1 cellular context compared by ENCODE assay signal in the genomic region with DNA sequence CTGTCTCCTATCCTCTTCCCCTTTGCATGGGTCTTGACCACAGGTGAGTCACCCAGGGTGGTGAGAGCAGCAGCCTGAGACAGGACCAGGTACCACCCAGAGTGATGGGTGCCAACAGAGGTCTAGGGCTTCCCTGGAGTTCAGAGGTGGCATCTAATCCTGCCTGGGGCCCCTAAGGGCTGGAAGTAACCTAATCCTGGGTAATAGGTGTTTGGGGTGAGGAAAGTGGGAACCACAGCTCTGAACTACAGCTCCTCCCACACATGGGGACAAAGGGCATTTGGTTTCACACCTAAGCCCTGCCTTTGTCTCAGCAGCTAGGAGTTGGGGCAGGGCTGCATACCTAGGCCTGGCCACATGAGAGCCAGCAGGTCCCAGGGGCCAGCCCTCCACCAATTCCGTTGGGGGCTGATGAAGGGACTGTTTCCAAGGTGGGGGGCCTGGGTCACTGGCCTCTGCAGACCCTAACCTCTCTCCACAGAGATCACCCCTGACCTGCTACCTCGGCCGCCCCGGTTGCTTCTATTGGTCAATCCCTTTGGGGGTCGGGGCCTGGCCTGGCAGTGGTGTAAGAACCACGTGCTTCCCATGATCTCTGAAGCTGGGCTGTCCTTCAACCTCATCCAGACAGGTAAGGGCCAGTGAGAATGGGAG.
TF ChIP-seq lines count a peak whose summit lies in the region.

No MANE protein-coding gene starts in this region.

TF ChIP-seq in HepG2, 621 proteins besides CTCF, POLR2A, EP300 and RAD21 (continued from another document and continues in another):
- TF ChIP-seq THAP11 (CRISPR knock-in tag; IDR thresholded peaks at IDR 0.05): peak; percentile 26; the same call in 1 of the 2 replicates
- TF ChIP-seq, protein P1, sequence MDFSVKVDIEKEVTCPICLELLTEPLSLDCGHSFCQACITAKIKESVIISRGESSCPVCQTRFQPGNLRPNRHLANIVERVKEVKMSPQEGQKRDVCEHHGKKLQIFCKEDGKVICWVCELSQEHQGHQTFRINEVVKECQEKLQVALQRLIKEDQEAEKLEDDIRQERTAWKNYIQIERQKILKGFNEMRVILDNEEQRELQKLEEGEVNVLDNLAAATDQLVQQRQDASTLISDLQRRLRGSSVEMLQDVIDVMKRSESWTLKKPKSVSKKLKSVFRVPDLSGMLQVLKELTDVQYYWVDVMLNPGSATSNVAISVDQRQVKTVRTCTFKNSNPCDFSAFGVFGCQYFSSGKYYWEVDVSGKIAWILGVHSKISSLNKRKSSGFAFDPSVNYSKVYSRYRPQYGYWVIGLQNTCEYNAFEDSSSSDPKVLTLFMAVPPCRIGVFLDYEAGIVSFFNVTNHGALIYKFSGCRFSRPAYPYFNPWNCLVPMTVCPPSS (IDR thresholded peaks at IDR 0.05): no peak
- TF ChIP-seq, protein P2, sequence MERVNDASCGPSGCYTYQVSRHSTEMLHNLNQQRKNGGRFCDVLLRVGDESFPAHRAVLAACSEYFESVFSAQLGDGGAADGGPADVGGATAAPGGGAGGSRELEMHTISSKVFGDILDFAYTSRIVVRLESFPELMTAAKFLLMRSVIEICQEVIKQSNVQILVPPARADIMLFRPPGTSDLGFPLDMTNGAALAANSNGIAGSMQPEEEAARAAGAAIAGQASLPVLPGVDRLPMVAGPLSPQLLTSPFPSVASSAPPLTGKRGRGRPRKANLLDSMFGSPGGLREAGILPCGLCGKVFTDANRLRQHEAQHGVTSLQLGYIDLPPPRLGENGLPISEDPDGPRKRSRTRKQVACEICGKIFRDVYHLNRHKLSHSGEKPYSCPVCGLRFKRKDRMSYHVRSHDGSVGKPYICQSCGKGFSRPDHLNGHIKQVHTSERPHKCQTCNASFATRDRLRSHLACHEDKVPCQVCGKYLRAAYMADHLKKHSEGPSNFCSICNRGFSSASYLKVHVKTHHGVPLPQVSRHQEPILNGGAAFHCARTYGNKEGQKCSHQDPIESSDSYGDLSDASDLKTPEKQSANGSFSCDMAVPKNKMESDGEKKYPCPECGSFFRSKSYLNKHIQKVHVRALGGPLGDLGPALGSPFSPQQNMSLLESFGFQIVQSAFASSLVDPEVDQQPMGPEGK (CRISPR knock-in tag; IDR thresholded peaks at IDR 0.05): peak; percentile 28; the same call in 1 of the 2 replicates
- TF ChIP-seq SP5 (CRISPR knock-in tag; IDR thresholded peaks at IDR 0.05; ENCODE audit: borderline replicate concordance, low read depth): peak; percentile 63; the same call in 1 of the 2 replicates
- 0 out of 2 replicates have a peak, but pooled peaks have one; percentile 27 for TF ChIP-seq TARDBP (CRISPR knock-in tag; IDR thresholded peaks at IDR 0.05)
- no peak for TF ChIP-seq ZNF777 (CRISPR knock-in tag; IDR thresholded peaks at IDR 0.05)
- TF ChIP-seq NR2C2 (CRISPR knock-in tag; IDR thresholded peaks at IDR 0.05; ENCODE audit: borderline replicate concordance): peak; percentile 52; the same call in 1 of the 2 replicates
- no peak for TF ChIP-seq REL (CRISPR knock-in tag; conservative IDR thresholded peaks at IDR 0.05)
- TF ChIP-seq, protein P3, sequence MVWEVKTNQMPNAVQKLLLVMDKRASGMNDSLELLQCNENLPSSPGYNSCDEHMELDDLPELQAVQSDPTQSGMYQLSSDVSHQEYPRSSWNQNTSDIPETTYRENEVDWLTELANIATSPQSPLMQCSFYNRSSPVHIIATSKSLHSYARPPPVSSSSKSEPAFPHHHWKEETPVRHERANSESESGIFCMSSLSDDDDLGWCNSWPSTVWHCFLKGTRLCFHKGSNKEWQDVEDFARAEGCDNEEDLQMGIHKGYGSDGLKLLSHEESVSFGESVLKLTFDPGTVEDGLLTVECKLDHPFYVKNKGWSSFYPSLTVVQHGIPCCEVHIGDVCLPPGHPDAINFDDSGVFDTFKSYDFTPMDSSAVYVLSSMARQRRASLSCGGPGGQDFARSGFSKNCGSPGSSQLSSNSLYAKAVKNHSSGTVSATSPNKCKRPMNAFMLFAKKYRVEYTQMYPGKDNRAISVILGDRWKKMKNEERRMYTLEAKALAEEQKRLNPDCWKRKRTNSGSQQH (CRISPR knock-in tag; IDR thresholded peaks at IDR 0.05; ENCODE audit: low read depth): no peak
- peak; percentile 80; the same call in 1 of the 2 replicates for TF ChIP-seq RNF2 (conservative IDR thresholded peaks at IDR 0.05; ENCODE audit: low read depth)
- no peak for TF ChIP-seq LCORL (IDR thresholded peaks at IDR 0.05)
- TF ChIP-seq LCORL (CRISPR knock-in tag; IDR thresholded peaks at IDR 0.05): peak; percentile 59; the same call in 1 of the 2 replicates
- TF ChIP-seq HNF4A (CRISPR knock-in tag; IDR thresholded peaks at IDR 0.05): peak; percentile 83
- TF ChIP-seq KDM6A (CRISPR knock-in tag; IDR thresholded peaks at IDR 0.05; ENCODE audit: low read depth): 0 out of 2 replicates have a peak, but pooled peaks have one; percentile 38
- peak; percentile 27; the same call in 1 of the 2 replicates for TF ChIP-seq ZNF788 (CRISPR knock-in tag; IDR thresholded peaks at IDR 0.05; ENCODE audit: borderline replicate concordance)
- TF ChIP-seq ZNF460 (CRISPR knock-in tag; IDR thresholded peaks at IDR 0.05; ENCODE audit: borderline replicate concordance): no peak
- TF ChIP-seq ZNF431 (CRISPR knock-in tag; IDR thresholded peaks at IDR 0.05; ENCODE audit: borderline replicate concordance, low read depth): no peak
- TF ChIP-seq ZZZ3 (CRISPR knock-in tag; IDR thresholded peaks at IDR 0.05; ENCODE audit: borderline replicate concordance): no peak
- TF ChIP-seq NFE2L1 (CRISPR knock-in tag; IDR thresholded peaks at IDR 0.05; ENCODE audit: borderline replicate concordance): peak; percentile 47; the same call in 1 of the 2 replicates
- TF ChIP-seq FOSL2 (CRISPR knock-in tag; IDR thresholded peaks at IDR 0.05): peak; percentile 11; the same call in 1 of the 2 replicates
- TF ChIP-seq, protein P4, sequence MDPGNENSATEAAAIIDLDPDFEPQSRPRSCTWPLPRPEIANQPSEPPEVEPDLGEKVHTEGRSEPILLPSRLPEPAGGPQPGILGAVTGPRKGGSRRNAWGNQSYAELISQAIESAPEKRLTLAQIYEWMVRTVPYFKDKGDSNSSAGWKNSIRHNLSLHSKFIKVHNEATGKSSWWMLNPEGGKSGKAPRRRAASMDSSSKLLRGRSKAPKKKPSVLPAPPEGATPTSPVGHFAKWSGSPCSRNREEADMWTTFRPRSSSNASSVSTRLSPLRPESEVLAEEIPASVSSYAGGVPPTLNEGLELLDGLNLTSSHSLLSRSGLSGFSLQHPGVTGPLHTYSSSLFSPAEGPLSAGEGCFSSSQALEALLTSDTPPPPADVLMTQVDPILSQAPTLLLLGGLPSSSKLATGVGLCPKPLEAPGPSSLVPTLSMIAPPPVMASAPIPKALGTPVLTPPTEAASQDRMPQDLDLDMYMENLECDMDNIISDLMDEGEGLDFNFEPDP (CRISPR knock-in tag; conservative IDR thresholded peaks at IDR 0.05): no peak
- no peak for TF ChIP-seq SMARCC2 (IDR thresholded peaks at IDR 0.05)
- TF ChIP-seq, protein P5, sequence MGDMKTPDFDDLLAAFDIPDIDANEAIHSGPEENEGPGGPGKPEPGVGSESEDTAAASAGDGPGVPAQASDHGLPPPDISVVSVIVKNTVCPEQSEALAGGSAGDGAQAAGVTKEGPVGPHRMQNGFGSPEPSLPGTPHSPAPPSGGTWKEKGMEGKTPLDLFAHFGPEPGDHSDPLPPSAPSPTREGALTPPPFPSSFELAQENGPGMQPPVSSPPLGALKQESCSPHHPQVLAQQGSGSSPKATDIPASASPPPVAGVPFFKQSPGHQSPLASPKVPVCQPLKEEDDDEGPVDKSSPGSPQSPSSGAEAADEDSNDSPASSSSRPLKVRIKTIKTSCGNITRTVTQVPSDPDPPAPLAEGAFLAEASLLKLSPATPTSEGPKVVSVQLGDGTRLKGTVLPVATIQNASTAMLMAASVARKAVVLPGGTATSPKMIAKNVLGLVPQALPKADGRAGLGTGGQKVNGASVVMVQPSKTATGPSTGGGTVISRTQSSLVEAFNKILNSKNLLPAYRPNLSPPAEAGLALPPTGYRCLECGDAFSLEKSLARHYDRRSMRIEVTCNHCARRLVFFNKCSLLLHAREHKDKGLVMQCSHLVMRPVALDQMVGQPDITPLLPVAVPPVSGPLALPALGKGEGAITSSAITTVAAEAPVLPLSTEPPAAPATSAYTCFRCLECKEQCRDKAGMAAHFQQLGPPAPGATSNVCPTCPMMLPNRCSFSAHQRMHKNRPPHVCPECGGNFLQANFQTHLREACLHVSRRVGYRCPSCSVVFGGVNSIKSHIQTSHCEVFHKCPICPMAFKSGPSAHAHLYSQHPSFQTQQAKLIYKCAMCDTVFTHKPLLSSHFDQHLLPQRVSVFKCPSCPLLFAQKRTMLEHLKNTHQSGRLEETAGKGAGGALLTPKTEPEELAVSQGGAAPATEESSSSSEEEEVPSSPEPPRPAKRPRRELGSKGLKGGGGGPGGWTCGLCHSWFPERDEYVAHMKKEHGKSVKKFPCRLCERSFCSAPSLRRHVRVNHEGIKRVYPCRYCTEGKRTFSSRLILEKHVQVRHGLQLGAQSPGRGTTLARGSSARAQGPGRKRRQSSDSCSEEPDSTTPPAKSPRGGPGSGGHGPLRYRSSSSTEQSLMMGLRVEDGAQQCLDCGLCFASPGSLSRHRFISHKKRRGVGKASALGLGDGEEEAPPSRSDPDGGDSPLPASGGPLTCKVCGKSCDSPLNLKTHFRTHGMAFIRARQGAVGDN (CRISPR knock-in tag; IDR thresholded peaks at IDR 0.05): peak; percentile 97
- TF ChIP-seq ZNF546 (CRISPR knock-in tag; conservative IDR thresholded peaks at IDR 0.05): 0 out of 2 replicates have a peak, but pooled peaks have one; percentile 68
- peak; percentile 87 for TF ChIP-seq TBX3 (IDR thresholded peaks at IDR 0.05; ENCODE audit: borderline replicate concordance)
- TF ChIP-seq, protein P6, sequence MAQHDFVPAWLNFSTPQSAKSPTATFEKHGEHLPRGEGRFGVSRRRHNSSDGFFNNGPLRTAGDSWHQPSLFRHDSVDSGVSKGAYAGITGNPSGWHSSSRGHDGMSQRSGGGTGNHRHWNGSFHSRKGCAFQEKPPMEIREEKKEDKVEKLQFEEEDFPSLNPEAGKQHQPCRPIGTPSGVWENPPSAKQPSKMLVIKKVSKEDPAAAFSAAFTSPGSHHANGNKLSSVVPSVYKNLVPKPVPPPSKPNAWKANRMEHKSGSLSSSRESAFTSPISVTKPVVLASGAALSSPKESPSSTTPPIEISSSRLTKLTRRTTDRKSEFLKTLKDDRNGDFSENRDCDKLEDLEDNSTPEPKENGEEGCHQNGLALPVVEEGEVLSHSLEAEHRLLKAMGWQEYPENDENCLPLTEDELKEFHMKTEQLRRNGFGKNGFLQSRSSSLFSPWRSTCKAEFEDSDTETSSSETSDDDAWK (CRISPR knock-in tag; IDR thresholded peaks at IDR 0.05): no peak
- peak; percentile 55; the same call in 1 of the 2 replicates for TF ChIP-seq TFDP2 (CRISPR knock-in tag; IDR thresholded peaks at IDR 0.05)
- no peak for TF ChIP-seq JDP2 (CRISPR knock-in tag; IDR thresholded peaks at IDR 0.05; ENCODE audit: borderline replicate concordance)
- TF ChIP-seq, protein P7, sequence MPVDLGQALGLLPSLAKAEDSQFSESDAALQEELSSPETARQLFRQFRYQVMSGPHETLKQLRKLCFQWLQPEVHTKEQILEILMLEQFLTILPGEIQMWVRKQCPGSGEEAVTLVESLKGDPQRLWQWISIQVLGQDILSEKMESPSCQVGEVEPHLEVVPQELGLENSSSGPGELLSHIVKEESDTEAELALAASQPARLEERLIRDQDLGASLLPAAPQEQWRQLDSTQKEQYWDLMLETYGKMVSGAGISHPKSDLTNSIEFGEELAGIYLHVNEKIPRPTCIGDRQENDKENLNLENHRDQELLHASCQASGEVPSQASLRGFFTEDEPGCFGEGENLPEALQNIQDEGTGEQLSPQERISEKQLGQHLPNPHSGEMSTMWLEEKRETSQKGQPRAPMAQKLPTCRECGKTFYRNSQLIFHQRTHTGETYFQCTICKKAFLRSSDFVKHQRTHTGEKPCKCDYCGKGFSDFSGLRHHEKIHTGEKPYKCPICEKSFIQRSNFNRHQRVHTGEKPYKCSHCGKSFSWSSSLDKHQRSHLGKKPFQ (CRISPR knock-in tag; IDR thresholded peaks at IDR 0.05; ENCODE audit: insufficient replicate concordance): peak; percentile 69
- TF ChIP-seq DZIP1 (CRISPR knock-in tag; IDR thresholded peaks at IDR 0.05): no peak
- no peak for TF ChIP-seq SCMH1 (CRISPR knock-in tag; IDR thresholded peaks at IDR 0.05; ENCODE audit: borderline replicate concordance)
- TF ChIP-seq ZSCAN31 (CRISPR knock-in tag; IDR thresholded peaks at IDR 0.05; ENCODE audit: low read depth): 0 out of 2 replicates have a peak, but pooled peaks have one; percentile 26
- TF ChIP-seq E2F5 (CRISPR knock-in tag; conservative IDR thresholded peaks at IDR 0.05): 0 out of 2 replicates have a peak, but pooled peaks have one; percentile 12
- TF ChIP-seq DR1 (CRISPR knock-in tag; IDR thresholded peaks at IDR 0.05): peak; percentile 23; the same call in 1 of the 2 replicates
- TF ChIP-seq CEBPG (CRISPR knock-in tag; IDR thresholded peaks at IDR 0.05): no peak
- TF ChIP-seq U2AF2 (IDR thresholded peaks at IDR 0.05; ENCODE audit: low read depth, low read length): no peak
- no peak for TF ChIP-seq NFRKB (IDR thresholded peaks at IDR 0.05)
- 0 out of 2 replicates have a peak, but pooled peaks have one; percentile 30 for TF ChIP-seq KAT8 (CRISPR knock-in tag; IDR thresholded peaks at IDR 0.05)
